ENCODE assay signal across 8 cellular contexts in genomic region chr1:16351994-16352841, GRCh38. TPM values are rescaled to one million over a fixed set of nuclear protein-coding genes. Genes with fewer than 3 reads are reported as not detected.
DNase-seq lines count a peak whose midpoint lies in the region; ATAC-seq, FAIRE-seq and TF ChIP-seq lines count a peak whose summit lies in the region.

Gene FBXO42, minus strand, starts transcription at chr1:16352480. Its CDS starts 37,062 bp downstream, at chr1:16315418.

- no peaks in the 10 kb centered on the region for H3K27me3 ChIP-seq in BE2C

- H3K36me3 ChIP-seq in BE2C: no peaks in the 10 kb centered on the region

- FAIRE-seq in GM19239 (lab: Jason Lieb, UNC): peak; percentile 85

- H3K9me3 ChIP-seq in BE2C: no peaks in the 10 kb centered on the region

- DNase-seq in BE2C (peak; percentile 88), GM19239 (ENCODE audit: insufficient read length, low spot score) (peak; percentile 89), NCI-H510A treated with DMSO at 0.1 percent for 48 hours (lab: John Stamatoyannopoulos, UW) (peak; percentile 98), choroid plexus epithelial cell (ENCODE audit: low read depth) (peak; percentile 92), kidney tubule cell (ENCODE audit: low spot score) (peak; percentile 94)
- peak; percentile 84 to 87 for DNase-seq in activated CD4-positive, alpha-beta T cell treated with anti-CD3 and anti-CD28 coated beads for 24 hours (ENCODE audit: low read depth in 2 of 2)
- DNase-seq in stimulated activated CD4-positive, alpha-beta T cell treated with anti-CD3 and anti-CD28 coated beads, Interleukin-1b, Interleukin-23, amount 100 ng/mL, for 24 hours (ENCODE audit: low read depth in 4 of 4, low spot score in 1 of 4): peak; percentile 69 to 84 (median 82)

- H3K4me1 ChIP-seq in BE2C: peaks cover 4% of the 10 kb centered on the region; the same call in 1 of the 2 replicates

- ATAC-seq in HG03442 (IDR thresholded peaks at IDR 0.05; ENCODE audit: unreplicated experiment): peak; percentile 84

- 0 out of 2 replicates have a peak, but pooled peaks have one; percentile 9 for TF ChIP-seq CTCF in BE2C (IDR thresholded peaks at IDR 0.05; ENCODE audit: low read depth, low read length)
- TF ChIP-seq CTCF in choroid plexus epithelial cell (conservative IDR thresholded peaks at IDR 0.05; ENCODE audit: low read depth, low read length): peak; percentile 32

- peak within 1 kb of the TSS; percentile 85 for H3K4me3 ChIP-seq in BE2C (ENCODE audit: low read depth, low read length)
- H3K4me3 ChIP-seq in choroid plexus epithelial cell (ENCODE audit: low read depth, low read length): peak within 1 kb of the TSS; percentile 97

RNA-seq across cellular contexts. Expression of gene FBXO42, which starts in this region (rescaled TPM):
- 11.8 TPM for polyA plus RNA-seq in BE2C (2012; ENCODE audit: insufficient read depth, insufficient read length, low read depth)

Comparison
In these comparisons a context has a peak if more than half of its experiments do, and no peak if none do; other contexts are left out.
1. Peak in every context shown above with its lines: DNase-seq, ATAC-seq and H3K4me3 ChIP-seq.